15 cellular contexts compared by ENCODE assay signal in genomic region chr1:64932962-64933295, GRCh38. TPM values are rescaled to one million over a fixed set of nuclear protein-coding genes. Genes with fewer than 3 reads are reported as not detected.
DNase-seq lines count a peak whose midpoint lies in the region; ATAC-seq, FAIRE-seq and TF ChIP-seq lines count a peak whose summit lies in the region.
"Had no signal": no experiment of that assay in that cellular context is flagged by ENCODE, and none has a peak within 500 bp of the region (broad histone marks: within the 10 kb centered on the region; RNA-seq: fewer than 3 reads in every experiment).

No MANE protein-coding gene starts in this region.

- no peak overlapping the region for H2AFZ ChIP-seq in HCT116 (ENCODE audit: low read depth, low read length, poor library complexity, severe bottlenecking)
- H2AFZ ChIP-seq: parathyroid adenoma had no signal

- ATAC-seq in HCT116 (no peak), HG03135 (IDR thresholded peaks at IDR 0.05; ENCODE audit: unreplicated experiment) (no peak)
- ATAC-seq in stimulated activated naive B cell treated with anti-CD40 and anti-IgM and Interleukin-4, amounts not matched to agents 10 μg/mL and 1 μg/mL and 100 μg/mL, for 72 hours (replicated peaks): no peak

- H3K4me2 ChIP-seq in HCT116 (ENCODE audit: low read length): 0 out of 2 replicates have a peak overlapping the region, but pooled peaks have one; percentile 9

- DNase-seq in HCT116 (ENCODE audit: low read depth, low spot score) (no peak), H54 (ENCODE audit: insufficient read length, low spot score) (no peak), foreskin fibroblast (no peak)
- no peak for DNase-seq in activated T-helper 1 cell treated with anti-CD3 and anti-CD28 coated beads, Interleukin-12 subunit alpha, Interleukin-12 subunit beta, Interleukin-2, Interleukin-4 antibody, amounts not matched to agents 30 ng/mL and 10 ng/mL and 1 ng/mL, durations not matched to agents 14 hours and 24 hours and 36 hours (ENCODE audit: low spot score)
- DNase-seq in stimulated activated naive B cell treated with anti-CD40 and anti-IgM and Interleukin-4, amounts not matched to agents 10 μg/mL and 1 μg/mL and 100 μg/mL, for 72 hours: no peak
- DNase-seq: activated effector memory CD4-positive, alpha-beta T cell treated with Interleukin-2 at 50 U/mL for 16 hours; DMS79 treated with DMSO at 0.1 percent for 48 hours; foreskin keratinocyte; H7; NCI-H510A; stimulated activated CD4-positive, alpha-beta T cell treated with anti-CD3 and anti-CD28 coated beads, Interleukin-4, amount 100 ng/mL, for 1 hour had no signal

- no peaks in the 10 kb centered on the region for H4K20me1 ChIP-seq in HCT116 (ENCODE audit: insufficient read depth)

- no TSS peak for BruUV-seq in HCT116 (replicated peaks; lab: Mats Ljungman, UMichigan)

- POLR2A ChIA-PET in HCT116 (lab: Charles Lee): no interaction called here

- no peaks in the 10 kb centered on the region for H3K36me3 ChIP-seq in HCT116 (ENCODE audit: control insufficient read depth in 1 of 2, insufficient read depth in 2 of 2, low read length in 2 of 2)

- H3K36me3 Mint-ChIP-seq in activated T-helper 1 cell treated with anti-CD3 and anti-CD28 coated beads, Interleukin-12 subunit alpha, Interleukin-12 subunit beta, Interleukin-2, Interleukin-4 antibody, amounts not matched to agents 30 ng/mL and 10 ng/mL and 1 ng/mL, durations not matched to agents 14 hours and 24 hours and 36 hours (ENCODE audit: low read depth): peaks cover 18% of the 10 kb centered on the region
- H3K36me3 Mint-ChIP-seq in stimulated activated naive B cell treated with anti-CD40 and anti-IgM and Interleukin-4, amounts not matched to agents 10 μg/mL and 1 μg/mL and 100 μg/mL, for 72 hours: peaks cover 6 to 20% of the 10 kb centered on the region in 2 donors

- peaks cover 4% of the 10 kb centered on the region for H3K9me3 Mint-ChIP-seq in activated T-helper 1 cell treated with anti-CD3 and anti-CD28 coated beads, Interleukin-12 subunit alpha, Interleukin-12 subunit beta, Interleukin-2, Interleukin-4 antibody, amounts not matched to agents 30 ng/mL and 10 ng/mL and 1 ng/mL, durations not matched to agents 14 hours and 24 hours and 36 hours
- peaks cover 0 to 2% of the 10 kb centered on the region in 2 donors for H3K9me3 Mint-ChIP-seq in stimulated activated naive B cell treated with anti-CD40 and anti-IgM and Interleukin-4, amounts not matched to agents 10 μg/mL and 1 μg/mL and 100 μg/mL, for 72 hours

- no peaks in the 10 kb centered on the region for H3K27me3 Mint-ChIP-seq in activated T-helper 1 cell treated with anti-CD3 and anti-CD28 coated beads, Interleukin-12 subunit alpha, Interleukin-12 subunit beta, Interleukin-2, Interleukin-4 antibody, amounts not matched to agents 30 ng/mL and 10 ng/mL and 1 ng/mL, durations not matched to agents 14 hours and 24 hours and 36 hours (ENCODE audit: insufficient read depth)
- H3K27me3 Mint-ChIP-seq in stimulated activated naive B cell treated with anti-CD40 and anti-IgM and Interleukin-4, amounts not matched to agents 10 μg/mL and 1 μg/mL and 100 μg/mL, for 72 hours: no peaks in the 10 kb centered on the region

- H3K9ac ChIP-seq in HCT116 (ENCODE audit: low read length): no peak overlapping the region
- H3K9ac ChIP-seq: parathyroid adenoma had no signal

- intact Hi-C loops in HCT116 (cut with micrococcal nuclease): no loop called here
- intact Hi-C loops in activated T-helper 1 cell treated with anti-CD3 and anti-CD28 coated beads, Interleukin-12 subunit alpha, Interleukin-12 subunit beta, Interleukin-2, Interleukin-4 antibody, amounts not matched to agents 30 ng/mL and 10 ng/mL and 1 ng/mL, durations not matched to agents 14 hours and 24 hours and 36 hours (cut with micrococcal nuclease): no loop called here

- H3K4me3 ChIP-seq in HCT116 (replicated peaks in 1 of 2; ENCODE audit: low read depth in 1 of 2, low read length in 2 of 2) (no peak overlapping the region), foreskin fibroblast (ENCODE audit: low read depth in 1 of 2, low read length in 2 of 2) (peak overlapping the region in 1 of 2 donors; percentile 6)

- no peak overlapping the region for H3K4me3 Mint-ChIP-seq in activated T-helper 1 cell treated with anti-CD3 and anti-CD28 coated beads, Interleukin-12 subunit alpha, Interleukin-12 subunit beta, Interleukin-2, Interleukin-4 antibody, amounts not matched to agents 30 ng/mL and 10 ng/mL and 1 ng/mL, durations not matched to agents 14 hours and 24 hours and 36 hours
- peak overlapping the region; percentile 42 to 64 for H3K4me3 Mint-ChIP-seq in stimulated activated naive B cell treated with anti-CD40 and anti-IgM and Interleukin-4, amounts not matched to agents 10 μg/mL and 1 μg/mL and 100 μg/mL, for 72 hours

- no peaks in the 10 kb centered on the region for H3K9me3 ChIP-seq in HCT116 (ENCODE audit: control insufficient read depth in 1 of 2, insufficient read depth in 1 of 2, low read depth in 1 of 2, low read length in 2 of 2)

- H3K4me1 ChIP-seq in HCT116 (ENCODE audit: control insufficient read depth in 1 of 2, insufficient read depth in 2 of 2, low read length in 2 of 2): peaks cover 10 to 25% of the 10 kb centered on the region in 2 experiments; a peak in 3 of 4 replicates
- H3K4me1 ChIP-seq: parathyroid adenoma had no signal

- no peak for TF ChIP-seq RAD21 in HCT116 (IDR thresholded peaks at IDR 0.05; ENCODE audit: low read depth)

- H3K27ac ChIP-seq in HCT116 (ENCODE audit: low read depth, low read length) (no peak overlapping the region), layer of hippocampus (ENCODE audit: low read depth, low read length) (peak overlapping the region; percentile 54)
- H3K27ac ChIP-seq: foreskin keratinocyte had no signal

- TF ChIP-seq CTCF in HCT116 (IDR thresholded peaks at IDR 0.05 in 2 of 3, conservative IDR thresholded peaks at IDR 0.05 in 1 of 3; ENCODE audit: borderline replicate concordance in 1 of 3, insufficient read depth in 1 of 3, low read depth in 2 of 3, low read length in 2 of 3) (no peak), foreskin fibroblast (IDR thresholded peaks at IDR 0.05; ENCODE audit: low read depth, low read length) (no peak)

- H3K79me2 ChIP-seq in HCT116 (ENCODE audit: insufficient read depth, low read length): peaks cover 35% of the 10 kb centered on the region

- H3K9me2 ChIP-seq in HCT116 (ENCODE audit: insufficient read depth): no peaks in the 10 kb centered on the region

- CTCF ChIA-PET in HCT116 (lab: Charles Lee): no interaction called here

- FAIRE-seq in H54 (lab: Jason Lieb, UNC): no peak
- FAIRE-seq: colon had no signal

- TF ChIP-seq POLR2A in HCT116 (IDR thresholded peaks at IDR 0.05; ENCODE audit: borderline replicate concordance, extremely low read depth, insufficient read depth, insufficient read length): no peak
- no peak for TF ChIP-seq POLR2A in H54 (IDR thresholded peaks at IDR 0.05; ENCODE audit: low read depth, low read length)

- H3K27me3 ChIP-seq in HCT116 (ENCODE audit: insufficient read depth, low read length) (no peaks in the 10 kb centered on the region), layer of hippocampus (ENCODE audit: control insufficient read depth, insufficient read depth, low read length) (no peaks in the 10 kb centered on the region)
- H3K27me3 ChIP-seq: foreskin keratinocyte had no signal

- H3K27ac Mint-ChIP-seq in activated T-helper 1 cell treated with anti-CD3 and anti-CD28 coated beads, Interleukin-12 subunit alpha, Interleukin-12 subunit beta, Interleukin-2, Interleukin-4 antibody, amounts not matched to agents 30 ng/mL and 10 ng/mL and 1 ng/mL, durations not matched to agents 14 hours and 24 hours and 36 hours: peak overlapping the region; percentile 38
- peak overlapping the region; percentile 43 for H3K27ac Mint-ChIP-seq in stimulated activated naive B cell treated with anti-CD40 and anti-IgM and Interleukin-4, amounts not matched to agents 10 μg/mL and 1 μg/mL and 100 μg/mL, for 72 hours

- peaks cover 69% of the 10 kb centered on the region for H3K4me1 Mint-ChIP-seq in activated T-helper 1 cell treated with anti-CD3 and anti-CD28 coated beads, Interleukin-12 subunit alpha, Interleukin-12 subunit beta, Interleukin-2, Interleukin-4 antibody, amounts not matched to agents 30 ng/mL and 10 ng/mL and 1 ng/mL, durations not matched to agents 14 hours and 24 hours and 36 hours (ENCODE audit: low read depth)
- H3K4me1 Mint-ChIP-seq in stimulated activated naive B cell treated with anti-CD40 and anti-IgM and Interleukin-4, amounts not matched to agents 10 μg/mL and 1 μg/mL and 100 μg/mL, for 72 hours: peaks cover 48 to 78% of the 10 kb centered on the region in 2 donors

- RAD21 ChIA-PET in HCT116 (lab: Charles Lee; ENCODE audit: low non-redundant PET in 1 of 2, low total read pairs in 2 of 2, uncharacterized antibody in 2 of 2, unreplicated experiment in 2 of 2): no interaction called here

TF ChIP-seq in HCT116, 20 proteins besides CTCF, POLR2A, EP300 and RAD21:
- TF ChIP-seq JUND (IDR thresholded peaks at IDR 0.05): no peak
- no peak for TF ChIP-seq SRF (IDR thresholded peaks at IDR 0.05; ENCODE audit: low read depth)
TF ChIP-seq in HCT116: peak in this region for 0.

RNA-seq across cellular contexts. Expression of gene JAK1, which starts 33.4 kb away (rescaled TPM):
- 53.2 TPM for total RNA-seq in HCT116 (2021; ENCODE audit: unreplicated experiment)
- polyA plus RNA-seq in HCT116 (2012): 36.3 and 38.1 TPM in 2 replicates
- total RNA-seq in activated T-helper 1 cell treated with anti-CD3 and anti-CD28 coated beads, Interleukin-12 subunit alpha, Interleukin-12 subunit beta, Interleukin-2, Interleukin-4 antibody, amounts not matched to agents 30 ng/mL and 10 ng/mL and 1 ng/mL, durations not matched to agents 14 hours and 24 hours and 36 hours: 102 TPM in 2 replicates
